Comparison of ENCODE assay signal across 24 cellular contexts in the genomic region with DNA sequence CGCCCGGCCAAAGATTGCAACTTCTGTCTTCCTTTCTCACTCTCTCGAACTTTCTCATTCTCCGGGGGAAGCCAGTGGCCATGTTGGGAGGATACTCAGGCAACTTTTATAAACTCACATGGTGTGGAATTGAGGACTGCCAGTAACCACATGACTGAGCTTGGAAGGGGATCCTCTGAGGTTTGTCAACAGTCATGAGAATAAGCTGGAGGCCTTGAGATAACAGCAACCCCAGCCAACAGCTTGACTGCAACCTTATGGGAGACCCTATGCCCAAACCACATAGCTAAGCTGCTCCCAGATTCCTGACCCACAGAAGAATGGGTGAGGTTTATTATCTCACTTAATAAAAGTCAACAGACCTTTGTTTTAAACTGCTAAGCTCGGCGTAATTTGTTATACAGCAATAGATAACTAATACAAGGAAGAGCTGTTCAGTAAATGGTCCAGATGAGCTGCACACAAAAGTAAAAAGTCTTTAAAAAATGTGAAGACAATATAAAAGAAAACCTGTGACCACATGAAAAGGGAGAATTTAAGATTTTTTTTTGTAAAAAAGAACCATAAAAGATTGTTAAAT. TPM values are rescaled to one million over a fixed set of nuclear protein-coding genes. Genes with fewer than 3 reads are reported as not detected.
DNase-seq lines count a peak whose midpoint lies in the region; ATAC-seq and TF ChIP-seq lines count a peak whose summit lies in the region.
"Had no signal": no experiment of that assay in that cellular context is flagged by ENCODE, and none has a peak within 500 bp of the region (broad histone marks: within the 10 kb centered on the region; RNA-seq: fewer than 3 reads in every experiment).

No MANE protein-coding gene starts in this region.

- DNase-seq in left ventricle myocardium inferior (no peak), Right ventricle myocardium superior (no peak), MV-4-11 (lab: John Stamatoyannopoulos, UW) (peak; percentile 13), NCI-H128 (lab: John Stamatoyannopoulos, UW; ENCODE audit: unreplicated experiment) (no peak), HuH-7 (ENCODE audit: low spot score) (no peak)
- DNase-seq in central memory CD8-positive, alpha-beta T cell (ENCODE audit: low spot score in 2 of 2) = no peak
- no peak for DNase-seq in stimulated activated naive B cell treated with anti-CD40 and anti-IgM and Interleukin-4, amounts not matched to agents 10 μg/mL and 1 μg/mL and 100 μg/mL, for 72 hours
- no peak for DNase-seq in activated CD4-positive, alpha-beta T cell treated with anti-CD3 and anti-CD28 coated beads, Interleukin-2, amount 50 U/mL, for 48 hours
- DNase-seq: ACHN; activated T-cell treated with anti-CD3 and anti-CD28 coated beads, Interleukin-2, amount 50 U/mL, for 48 hours; DMS53; GOT3; KBM-7; left colon; NCI-H1048; NCI-H2081; small intestine; stimulated activated CD4-positive, alpha-beta T cell treated with anti-CD3 and anti-CD28 coated beads, Interleukin-4, amount 100 ng/mL, for 24 hours had no signal

- H3K27ac Mint-ChIP-seq in central memory CD8-positive, alpha-beta T cell (ENCODE audit: low read depth) = peak overlapping the region; percentile 42
- H3K27ac Mint-ChIP-seq in stimulated activated naive B cell treated with anti-CD40 and anti-IgM and Interleukin-4, amounts not matched to agents 10 μg/mL and 1 μg/mL and 100 μg/mL, for 72 hours = peak overlapping the region; percentile 84
- H3K27ac Mint-ChIP-seq: activated naive CD4-positive, alpha-beta T cell treated with anti-CD3 and anti-CD28 coated beads, Interleukin-2, amount 50 U/mL, for 24 hours; mesothelial cell of epicardium; neural progenitor cell; progenitor cell of endocrine pancreas; T-helper 2 cell treated with Interferon-gamma antibody and Interleukin-4, amounts not matched to agents 5 μg/mL and 100 μg/mL, for 36 hours had no signal

- no peaks in the 10 kb centered on the region for H3K27me3 ChIP-seq in left ventricle myocardium inferior (ENCODE audit: low read depth)
- H3K27me3 ChIP-seq: neural progenitor cell had no signal

- H3K4me3 Mint-ChIP-seq in central memory CD8-positive, alpha-beta T cell = no peak overlapping the region
- peak overlapping the region in 1 of 2 donors; percentile 41 for H3K4me3 Mint-ChIP-seq in stimulated activated naive B cell treated with anti-CD40 and anti-IgM and Interleukin-4, amounts not matched to agents 10 μg/mL and 1 μg/mL and 100 μg/mL, for 72 hours
- H3K4me3 Mint-ChIP-seq: activated naive CD4-positive, alpha-beta T cell treated with anti-CD3 and anti-CD28 coated beads, Interleukin-2, amount 50 U/mL, for 24 hours; mesothelial cell of epicardium; neural progenitor cell; T-helper 2 cell treated with Interferon-gamma antibody and Interleukin-4, amounts not matched to agents 5 μg/mL and 100 μg/mL, for 36 hours had no signal

- intact Hi-C loops in left ventricle myocardium inferior (cut with micrococcal nuclease) (no loop called here), Right ventricle myocardium superior (cut with DNase I) (no loop called here)

- H3K27ac ChIP-seq in left ventricle myocardium inferior (replicated peaks) = peak overlapping the region; percentile 76
- H3K27ac ChIP-seq: neural progenitor cell had no signal

- peaks cover 92% of the 10 kb centered on the region for H3K4me1 ChIP-seq in left ventricle myocardium inferior
- H3K4me1 ChIP-seq: neural progenitor cell had no signal

- H3K9me3 Mint-ChIP-seq in central memory CD8-positive, alpha-beta T cell = no peaks in the 10 kb centered on the region
- peaks cover 0 to 1% of the 10 kb centered on the region in 2 donors for H3K9me3 Mint-ChIP-seq in stimulated activated naive B cell treated with anti-CD40 and anti-IgM and Interleukin-4, amounts not matched to agents 10 μg/mL and 1 μg/mL and 100 μg/mL, for 72 hours
- H3K9me3 Mint-ChIP-seq: activated naive CD4-positive, alpha-beta T cell treated with anti-CD3 and anti-CD28 coated beads, Interleukin-2, amount 50 U/mL, for 24 hours; mesothelial cell of epicardium; neural progenitor cell; T-helper 2 cell treated with Interferon-gamma antibody and Interleukin-4, amounts not matched to agents 5 μg/mL and 100 μg/mL, for 36 hours had no signal

- no peak overlapping the region for H3K4me3 ChIP-seq in left ventricle myocardium inferior
- H3K4me3 ChIP-seq: neural progenitor cell had no signal

- H3K9me3 ChIP-seq in left ventricle myocardium inferior (replicated peaks) = no peaks in the 10 kb centered on the region

- H3K36me3 ChIP-seq in left ventricle myocardium inferior = peaks cover 14% of the 10 kb centered on the region

- no peak for TF ChIP-seq CTCF in left ventricle myocardium inferior (IDR thresholded peaks at IDR 0.05; ENCODE audit: borderline replicate concordance)

- no peak for ATAC-seq in Right ventricle myocardium superior (ENCODE audit: poor library complexity)
- no peak for ATAC-seq in central memory CD8-positive, alpha-beta T cell (replicated peaks; ENCODE audit: extremely low read depth, poor library complexity, severe bottlenecking)
- no peak for ATAC-seq in stimulated activated naive B cell treated with anti-CD40 and anti-IgM and Interleukin-4, amounts not matched to agents 10 μg/mL and 1 μg/mL and 100 μg/mL, for 72 hours (replicated peaks)
- ATAC-seq: left colon, Panc1 had no signal

- no peaks in the 10 kb centered on the region for H3K27me3 Mint-ChIP-seq in central memory CD8-positive, alpha-beta T cell
- no peaks in the 10 kb centered on the region for H3K27me3 Mint-ChIP-seq in stimulated activated naive B cell treated with anti-CD40 and anti-IgM and Interleukin-4, amounts not matched to agents 10 μg/mL and 1 μg/mL and 100 μg/mL, for 72 hours
- H3K27me3 Mint-ChIP-seq: activated naive CD4-positive, alpha-beta T cell treated with anti-CD3 and anti-CD28 coated beads, Interleukin-2, amount 50 U/mL, for 24 hours; progenitor cell of endocrine pancreas had no signal

- peaks cover 51% of the 10 kb centered on the region for H3K4me1 Mint-ChIP-seq in central memory CD8-positive, alpha-beta T cell
- H3K4me1 Mint-ChIP-seq in stimulated activated naive B cell treated with anti-CD40 and anti-IgM and Interleukin-4, amounts not matched to agents 10 μg/mL and 1 μg/mL and 100 μg/mL, for 72 hours = peaks cover 47 to 81% of the 10 kb centered on the region in 2 donors
- H3K4me1 Mint-ChIP-seq: neural progenitor cell had no signal

- peaks cover 5% of the 10 kb centered on the region for H3K36me3 Mint-ChIP-seq in central memory CD8-positive, alpha-beta T cell (ENCODE audit: insufficient read depth)
- peaks cover 25 to 49% of the 10 kb centered on the region in 2 donors for H3K36me3 Mint-ChIP-seq in stimulated activated naive B cell treated with anti-CD40 and anti-IgM and Interleukin-4, amounts not matched to agents 10 μg/mL and 1 μg/mL and 100 μg/mL, for 72 hours

RNA-seq across cellular contexts. Expression of gene SYPL1, which starts 9.6 kb away (rescaled TPM):
- total RNA-seq in left ventricle myocardium inferior (83.6 TPM), Right ventricle myocardium superior (88.8 TPM)
